ENCODE assay signal across 1 cellular context in the genomic region with DNA sequence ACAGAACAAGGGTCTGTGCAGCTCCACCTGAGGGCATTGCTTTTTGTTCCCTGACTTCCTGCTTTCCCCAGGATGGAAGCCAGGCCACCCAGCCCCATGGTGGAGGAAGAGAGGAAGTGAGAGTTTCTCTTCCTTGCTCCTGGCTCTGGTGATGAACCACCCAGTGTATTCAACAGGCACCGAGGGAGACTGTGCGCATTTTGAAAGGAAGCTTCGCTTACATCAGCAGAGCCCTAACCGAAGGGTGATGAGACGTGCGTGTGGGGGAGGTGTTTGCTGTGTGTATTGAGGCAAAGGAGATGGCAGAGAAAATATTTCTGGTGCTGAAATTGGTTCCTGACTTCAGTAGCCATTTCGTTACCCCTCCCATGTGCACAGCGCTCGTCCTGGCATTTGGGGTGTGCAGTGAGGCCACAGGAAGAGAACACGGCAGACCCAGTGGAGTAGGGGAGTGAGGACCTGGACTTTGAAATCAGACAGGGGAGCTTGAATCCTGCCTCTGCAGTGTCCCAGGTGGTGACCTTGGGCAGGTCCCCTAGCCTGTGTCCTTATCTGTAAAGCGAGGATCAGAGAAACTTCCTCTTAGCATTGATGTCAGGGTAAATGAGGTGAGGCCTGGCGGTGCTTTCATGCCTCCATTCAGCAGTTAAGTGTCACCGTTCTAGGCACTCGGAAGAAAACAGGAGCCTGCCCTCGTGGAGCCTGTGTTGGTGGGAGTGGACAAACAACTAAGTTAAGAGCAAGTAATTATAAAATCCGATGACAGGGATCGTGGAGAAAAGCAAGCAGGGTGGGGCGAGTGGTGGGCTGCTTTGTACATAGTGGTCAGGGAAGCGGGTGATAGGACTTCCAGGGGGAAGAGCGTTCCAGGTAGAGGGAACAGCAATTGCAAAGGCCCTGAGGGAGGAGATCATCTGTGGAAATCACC.
A peak's percentile ranks its signal among the peaks of the same experiment; 100 is the strongest.
TF ChIP-seq lines count a peak whose summit lies in the region.

No MANE protein-coding gene starts in this region.

TF ChIP-seq in HepG2, 621 proteins besides CTCF, POLR2A, EP300 and RAD21 (continued from another document and continues in another):
- TF ChIP-seq EED (CRISPR knock-in tag; IDR thresholded peaks at IDR 0.05): peak; percentile 65
- TF ChIP-seq, protein P1, sequence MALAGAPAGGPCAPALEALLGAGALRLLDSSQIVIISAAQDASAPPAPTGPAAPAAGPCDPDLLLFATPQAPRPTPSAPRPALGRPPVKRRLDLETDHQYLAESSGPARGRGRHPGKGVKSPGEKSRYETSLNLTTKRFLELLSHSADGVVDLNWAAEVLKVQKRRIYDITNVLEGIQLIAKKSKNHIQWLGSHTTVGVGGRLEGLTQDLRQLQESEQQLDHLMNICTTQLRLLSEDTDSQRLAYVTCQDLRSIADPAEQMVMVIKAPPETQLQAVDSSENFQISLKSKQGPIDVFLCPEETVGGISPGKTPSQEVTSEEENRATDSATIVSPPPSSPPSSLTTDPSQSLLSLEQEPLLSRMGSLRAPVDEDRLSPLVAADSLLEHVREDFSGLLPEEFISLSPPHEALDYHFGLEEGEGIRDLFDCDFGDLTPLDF (CRISPR knock-in tag; IDR thresholded peaks at IDR 0.05): 0 out of 2 replicates have a peak, but pooled peaks have one; percentile 37
- TF ChIP-seq JUNB (CRISPR knock-in tag; IDR thresholded peaks at IDR 0.05; ENCODE audit: borderline replicate concordance): no peak; the same call in 1 of the 2 replicates
- TF ChIP-seq ZNF12 (CRISPR knock-in tag; IDR thresholded peaks at IDR 0.05): peak; percentile 63
- TF ChIP-seq PAWR (CRISPR knock-in tag; IDR thresholded peaks at IDR 0.05; ENCODE audit: borderline replicate concordance): no peak
- TF ChIP-seq ZNF512 (CRISPR knock-in tag; IDR thresholded peaks at IDR 0.05): no peak
- TF ChIP-seq ZNF660 (CRISPR knock-in tag; IDR thresholded peaks at IDR 0.05; ENCODE audit: borderline replicate concordance, low read depth): no peak
- TF ChIP-seq ZNF180 (CRISPR knock-in tag; IDR thresholded peaks at IDR 0.05; ENCODE audit: borderline replicate concordance, low read depth): no peak
- no peak for TF ChIP-seq FOSL1 (CRISPR knock-in tag; IDR thresholded peaks at IDR 0.05; ENCODE audit: borderline replicate concordance)
- TF ChIP-seq, protein P2, sequence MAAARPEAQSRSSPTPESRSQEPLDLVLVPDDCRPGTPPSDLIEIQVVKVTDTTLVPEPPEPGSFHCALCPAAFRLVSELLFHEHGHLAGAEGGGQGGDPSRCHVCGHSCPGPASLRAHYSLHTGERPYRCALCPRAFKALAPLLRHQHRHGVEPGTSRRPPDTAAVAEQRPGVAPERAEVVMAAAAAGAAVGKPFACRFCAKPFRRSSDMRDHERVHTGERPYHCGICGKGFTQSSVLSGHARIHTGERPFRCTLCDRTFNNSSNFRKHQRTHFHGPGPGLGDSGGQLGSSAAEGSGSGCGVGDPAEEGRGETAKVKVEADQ (CRISPR knock-in tag; IDR thresholded peaks at IDR 0.05; ENCODE audit: borderline replicate concordance): peak; percentile 87; the same call in 1 of the 2 replicates
- peak; percentile 50; the same call in 1 of the 2 replicates for TF ChIP-seq MAF1 (CRISPR knock-in tag; IDR thresholded peaks at IDR 0.05; ENCODE audit: borderline replicate concordance)
- peak; percentile 83 for TF ChIP-seq KDM5B (CRISPR knock-in tag; IDR thresholded peaks at IDR 0.05; ENCODE audit: borderline replicate concordance)
- 0 out of 2 replicates have a peak, but pooled peaks have one; percentile 7 for TF ChIP-seq NFATC3 (CRISPR knock-in tag; IDR thresholded peaks at IDR 0.05)
- TF ChIP-seq ZNF816 (CRISPR knock-in tag; IDR thresholded peaks at IDR 0.05; ENCODE audit: borderline replicate concordance): no peak
- TF ChIP-seq IRF9 (CRISPR knock-in tag; IDR thresholded peaks at IDR 0.05; ENCODE audit: borderline replicate concordance): peak; percentile 89
- no peak; the same call in 1 of the 2 replicates for TF ChIP-seq ZNF564 (CRISPR knock-in tag; IDR thresholded peaks at IDR 0.05)
- peak; percentile 89 for TF ChIP-seq KLF11 (CRISPR knock-in tag; IDR thresholded peaks at IDR 0.05)
- no peak for TF ChIP-seq ZNF576 (CRISPR knock-in tag; IDR thresholded peaks at IDR 0.05)
- TF ChIP-seq JDP2 (CRISPR knock-in tag; IDR thresholded peaks at IDR 0.05; ENCODE audit: borderline replicate concordance): peak; percentile 61; the same call in 1 of the 2 replicates
- peak; percentile 65 for TF ChIP-seq GMEB1 (CRISPR knock-in tag; IDR thresholded peaks at IDR 0.05; ENCODE audit: borderline replicate concordance)
- TF ChIP-seq ZNF724P (CRISPR knock-in tag; IDR thresholded peaks at IDR 0.05; ENCODE audit: borderline replicate concordance): no peak
- peak; percentile 100 for TF ChIP-seq ELF3 (CRISPR knock-in tag; IDR thresholded peaks at IDR 0.05)
- TF ChIP-seq RCOR2 (CRISPR knock-in tag; IDR thresholded peaks at IDR 0.05): peak; percentile 97
- TF ChIP-seq ZNF441 (CRISPR knock-in tag; IDR thresholded peaks at IDR 0.05; ENCODE audit: borderline replicate concordance): peak; percentile 85; the same call in 1 of the 2 replicates
- TF ChIP-seq DPF2 (CRISPR knock-in tag; IDR thresholded peaks at IDR 0.05; ENCODE audit: borderline replicate concordance, low read depth): peak; percentile 95
- no peak for TF ChIP-seq RFX1 (IDR thresholded peaks at IDR 0.05)
- peak; percentile 97 for TF ChIP-seq FOXP4 (CRISPR knock-in tag; IDR thresholded peaks at IDR 0.05)
- peak; percentile 78 for TF ChIP-seq KAT8 (CRISPR knock-in tag; IDR thresholded peaks at IDR 0.05)
- no peak for TF ChIP-seq ZNF329 (CRISPR knock-in tag; IDR thresholded peaks at IDR 0.05; ENCODE audit: low read depth)
- TF ChIP-seq, protein P3, sequence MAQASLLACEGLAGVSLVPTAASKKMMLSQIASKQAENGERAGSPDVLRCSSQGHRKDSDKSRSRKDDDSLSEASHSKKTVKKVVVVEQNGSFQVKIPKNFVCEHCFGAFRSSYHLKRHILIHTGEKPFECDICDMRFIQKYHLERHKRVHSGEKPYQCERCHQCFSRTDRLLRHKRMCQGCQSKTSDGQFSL (CRISPR knock-in tag; IDR thresholded peaks at IDR 0.05): peak; percentile 73
- TF ChIP-seq ZNF501 (CRISPR knock-in tag; IDR thresholded peaks at IDR 0.05): peak; percentile 96
- TF ChIP-seq, protein P4, sequence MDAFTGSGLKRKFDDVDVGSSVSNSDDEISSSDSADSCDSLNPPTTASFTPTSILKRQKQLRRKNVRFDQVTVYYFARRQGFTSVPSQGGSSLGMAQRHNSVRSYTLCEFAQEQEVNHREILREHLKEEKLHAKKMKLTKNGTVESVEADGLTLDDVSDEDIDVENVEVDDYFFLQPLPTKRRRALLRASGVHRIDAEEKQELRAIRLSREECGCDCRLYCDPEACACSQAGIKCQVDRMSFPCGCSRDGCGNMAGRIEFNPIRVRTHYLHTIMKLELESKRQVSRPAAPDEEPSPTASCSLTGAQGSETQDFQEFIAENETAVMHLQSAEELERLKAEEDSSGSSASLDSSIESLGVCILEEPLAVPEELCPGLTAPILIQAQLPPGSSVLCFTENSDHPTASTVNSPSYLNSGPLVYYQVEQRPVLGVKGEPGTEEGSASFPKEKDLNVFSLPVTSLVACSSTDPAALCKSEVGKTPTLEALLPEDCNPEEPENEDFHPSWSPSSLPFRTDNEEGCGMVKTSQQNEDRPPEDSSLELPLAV (CRISPR knock-in tag; conservative IDR thresholded peaks at IDR 0.05; ENCODE audit: low read depth): no peak
- peak; percentile 99 for TF ChIP-seq AKAP8 (CRISPR knock-in tag; IDR thresholded peaks at IDR 0.05)
- TF ChIP-seq WIZ (CRISPR knock-in tag; IDR thresholded peaks at IDR 0.05): peak; percentile 87; the same call in 1 of the 2 replicates
- peak; percentile 81; the same call in 1 of the 2 replicates for TF ChIP-seq ZNF670 (CRISPR knock-in tag; IDR thresholded peaks at IDR 0.05; ENCODE audit: borderline replicate concordance)
- peak; percentile 98 for TF ChIP-seq GATA4 (IDR thresholded peaks at IDR 0.05; ENCODE audit: borderline replicate concordance, low read depth)
- 0 out of 2 replicates have a peak, but pooled peaks have one; percentile 9 for TF ChIP-seq AHR (CRISPR knock-in tag; IDR thresholded peaks at IDR 0.05)
- TF ChIP-seq NRL (CRISPR knock-in tag; IDR thresholded peaks at IDR 0.05; ENCODE audit: borderline replicate concordance): no peak; the same call in 1 of the 2 replicates
- TF ChIP-seq ZNF747 (CRISPR knock-in tag; IDR thresholded peaks at IDR 0.05; ENCODE audit: borderline replicate concordance): no peak; the same call in 1 of the 2 replicates
- TF ChIP-seq ZNF232 (CRISPR knock-in tag; IDR thresholded peaks at IDR 0.05; ENCODE audit: borderline replicate concordance): peak; percentile 93
- TF ChIP-seq MAFG (CRISPR knock-in tag; IDR thresholded peaks at IDR 0.05): no peak
- peak; percentile 83 for TF ChIP-seq GFI1 (CRISPR knock-in tag; IDR thresholded peaks at IDR 0.05; ENCODE audit: borderline replicate concordance)
- TF ChIP-seq USF2 (IDR thresholded peaks at IDR 0.05; ENCODE audit: low read depth, low read length): no peak; the same call in 1 of the 2 replicates
- no peak; the same call in 1 of the 2 replicates for TF ChIP-seq USF2 (CRISPR knock-in tag; IDR thresholded peaks at IDR 0.05; ENCODE audit: borderline replicate concordance)
- no peak for TF ChIP-seq ZNF17 (CRISPR knock-in tag; IDR thresholded peaks at IDR 0.05)
- no peak for TF ChIP-seq ZNF781 (CRISPR knock-in tag; IDR thresholded peaks at IDR 0.05; ENCODE audit: borderline replicate concordance, not compliant biosample characterization)
- TF ChIP-seq SP4 (CRISPR knock-in tag; IDR thresholded peaks at IDR 0.05): peak; percentile 71; the same call in 1 of the 2 replicates
- TF ChIP-seq, protein P5, sequence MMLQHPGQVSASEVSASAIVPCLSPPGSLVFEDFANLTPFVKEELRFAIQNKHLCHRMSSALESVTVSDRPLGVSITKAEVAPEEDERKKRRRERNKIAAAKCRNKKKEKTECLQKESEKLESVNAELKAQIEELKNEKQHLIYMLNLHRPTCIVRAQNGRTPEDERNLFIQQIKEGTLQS (CRISPR knock-in tag; IDR thresholded peaks at IDR 0.05): peak; percentile 70
- TF ChIP-seq KDM1A (CRISPR knock-in tag; IDR thresholded peaks at IDR 0.05): peak; percentile 71
- TF ChIP-seq NFE2 (CRISPR knock-in tag; IDR thresholded peaks at IDR 0.05): peak; percentile 39; the same call in 1 of the 2 replicates
- no peak for TF ChIP-seq ZNF121 (CRISPR knock-in tag; IDR thresholded peaks at IDR 0.05)
